8 cellular contexts compared by ENCODE assay signal in the genomic region with DNA sequence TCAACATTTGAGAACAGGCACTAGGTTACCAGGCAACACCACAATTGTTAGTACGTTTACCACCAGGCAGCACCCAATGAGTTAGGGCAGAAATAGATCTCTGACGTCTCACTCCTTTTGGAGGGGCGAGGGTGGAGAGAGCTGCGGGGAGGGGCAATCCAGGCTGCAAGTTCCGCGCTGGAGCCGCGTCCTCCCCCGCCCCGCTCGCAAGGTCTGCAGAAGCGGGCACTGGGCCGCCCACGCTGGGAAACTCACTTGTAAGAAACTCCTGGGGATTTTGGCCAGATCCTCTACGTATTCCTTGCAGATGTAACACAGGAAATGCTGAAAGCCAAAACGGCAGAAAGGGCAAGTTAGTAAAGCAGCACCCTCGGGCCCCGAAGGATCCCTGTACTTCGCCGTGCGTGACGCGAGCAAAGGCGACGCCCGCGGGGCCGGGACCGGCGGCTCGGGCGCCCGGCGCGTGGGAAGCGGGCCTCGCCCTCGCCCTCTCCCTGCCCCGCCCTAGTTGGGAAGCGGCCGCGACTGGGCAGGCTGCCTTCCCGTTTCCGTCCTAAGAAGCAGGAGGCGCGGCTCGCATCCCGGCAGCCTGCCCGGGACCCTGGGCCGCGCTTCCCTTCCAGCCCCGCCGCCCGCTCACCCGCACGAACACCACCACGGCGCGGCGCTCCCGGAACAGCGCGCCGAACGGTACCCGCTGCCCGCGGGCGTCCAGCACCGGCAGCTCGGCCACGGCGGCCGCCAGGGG. TPM values are rescaled to one million over a fixed set of nuclear protein-coding genes. Genes with fewer than 3 reads are reported as not detected.
DNase-seq lines count a peak whose midpoint lies in the region; FAIRE-seq and TF ChIP-seq lines count a peak whose summit lies in the region.

No MANE protein-coding gene starts in this region.

- peak overlapping the region; percentile 90 for H3K4me3 Mint-ChIP-seq in type B pancreatic cell

- peak overlapping the region; percentile 99 for H3K27ac ChIP-seq in left ventricle myocardium inferior (replicated peaks)

- H3K27me3 Mint-ChIP-seq in type B pancreatic cell, result peaks cover 9% of the 10 kb centered on the region

- H3K27me3 ChIP-seq in left ventricle myocardium inferior (ENCODE audit: low read depth), result no peaks in the 10 kb centered on the region

- no peaks in the 10 kb centered on the region for H3K9me3 ChIP-seq in left ventricle myocardium inferior (replicated peaks)

- FAIRE-seq in H54 (lab: Jason Lieb, UNC), result peak; percentile 96

- peaks cover 54% of the 10 kb centered on the region for H3K4me1 ChIP-seq in left ventricle myocardium inferior

- no peaks in the 10 kb centered on the region for H3K9me3 Mint-ChIP-seq in type B pancreatic cell

- H3K4me3 ChIP-seq in NB4 (ENCODE audit: low read depth, low read length) (peak overlapping the region; percentile 64), left ventricle myocardium inferior (peak overlapping the region; percentile 73)

- TF ChIP-seq CTCF in NB4 (IDR thresholded peaks at IDR 0.05; ENCODE audit: low read depth, low read length), result no peak
- peak; percentile 31 for TF ChIP-seq CTCF in left ventricle myocardium inferior (IDR thresholded peaks at IDR 0.05; ENCODE audit: borderline replicate concordance)
- TF ChIP-seq CTCF in type B pancreatic cell (conservative IDR thresholded peaks at IDR 0.05), result peak; percentile 56

- H3K4me1 Mint-ChIP-seq in type B pancreatic cell (ENCODE audit: unreplicated experiment), result peaks cover 6% of the 10 kb centered on the region

- H3K27ac Mint-ChIP-seq in type B pancreatic cell, result peak overlapping the region; percentile 94

- H3K36me3 Mint-ChIP-seq in type B pancreatic cell, result peaks cover 6% of the 10 kb centered on the region

- intact Hi-C loops in left ventricle myocardium inferior (cut with micrococcal nuclease) (no loop called here), posterior vena cava (cut with DNase I) (loop anchor here (5.0 to 10.0 kb wide), 2 partner anchors 200 to 312 kb away; a partner anchor contains a TSS)

- H3K36me3 ChIP-seq in left ventricle myocardium inferior, result peaks cover 32% of the 10 kb centered on the region

- TF ChIP-seq POLR2A in H54 (IDR thresholded peaks at IDR 0.05; ENCODE audit: low read depth, low read length), result no peak
- peak; percentile 47 for TF ChIP-seq POLR2A in NB4 (IDR thresholded peaks at IDR 0.05; ENCODE audit: extremely low read depth, insufficient read length)

- DNase-seq in EL (peak; percentile 80), H54 (ENCODE audit: insufficient read length, low spot score) (peak; percentile 93), NB4 (ENCODE audit: low read depth) (peak; percentile 82), T-helper 1 cell (peak; percentile 55 to 77 (median 72)), amniotic stem cell (lab: John Stamatoyannopoulos, UW) (peak; percentile 76), left ventricle myocardium inferior (peak; percentile 88), posterior vena cava (ENCODE audit: low spot score) (peak; percentile 96), type B pancreatic cell (ENCODE audit: extremely low spot score, unreplicated experiment) (peak; percentile 79)

RNA-seq across cellular contexts. Expression of a gene that starts 0.5 kb away (rescaled TPM):
- 26.8 TPM for total RNA-seq in left ventricle myocardium inferior
- 10 to 100 TPM; 25.9 to 28.9 TPM for total RNA-seq in posterior vena cava
- 5.6 and 7.5 TPM in 2 replicates for total RNA-seq in type B pancreatic cell (ENCODE audit: low replicate concordance)

RNA-seq across cellular contexts. Expression of a gene that starts 35.0 kb away (rescaled TPM):
- total RNA-seq in left ventricle myocardium inferior (26.4 TPM), posterior vena cava (10 to 100 TPM; 24.4 to 31.2 TPM), type B pancreatic cell (ENCODE audit: low replicate concordance) (24.8 and 25.5 TPM in 2 replicates)

Comparison
In these comparisons a context has a peak if more than half of its experiments do, and no peak if none do; other contexts are left out.
1. Peak in every context shown above with its lines: DNase-seq, H3K4me3 ChIP-seq and H3K27ac ChIP-seq.